Comparison of ENCODE assay signal across 8 cellular contexts in the genomic region with DNA sequence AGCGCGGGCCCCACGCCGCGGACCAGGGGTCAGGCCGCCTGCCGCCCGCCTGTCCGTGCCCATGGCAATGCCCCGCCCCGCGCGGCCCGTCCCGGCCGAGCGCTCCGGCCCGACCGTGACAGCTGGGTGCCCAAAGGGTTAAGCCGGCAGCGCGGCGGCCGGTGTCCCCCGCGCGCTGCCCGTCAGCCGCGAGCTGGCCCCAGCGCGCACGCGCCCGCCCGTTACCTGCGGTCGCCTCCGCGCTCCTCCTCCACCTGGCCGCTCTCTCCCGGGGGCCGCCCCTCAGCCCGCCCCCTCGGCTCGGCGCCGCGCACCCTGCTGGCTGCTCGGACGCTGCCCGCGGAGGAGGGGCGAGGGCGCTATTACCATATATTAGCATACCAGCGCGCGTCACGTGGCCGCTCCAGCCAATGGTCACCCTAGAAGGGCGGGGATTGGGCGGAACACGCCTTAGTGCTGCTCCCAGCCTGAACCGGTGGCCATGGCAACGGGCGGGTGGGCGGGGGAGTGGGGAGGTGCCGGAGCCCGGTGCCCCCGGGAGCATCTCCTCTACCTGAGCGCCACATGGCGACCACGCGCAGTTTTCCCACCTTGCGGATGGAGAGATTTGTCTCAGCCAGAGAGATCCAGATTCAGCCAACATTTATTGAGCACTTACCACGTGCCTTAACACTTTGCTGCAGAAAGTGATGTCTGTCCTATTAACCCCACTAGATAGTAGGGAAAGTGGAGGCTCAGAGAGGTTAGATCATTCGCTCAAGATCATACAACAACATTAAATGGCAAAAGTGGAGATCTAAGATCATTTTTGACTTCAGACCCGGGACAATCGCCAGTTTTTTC. TPM values are rescaled to one million over a fixed set of nuclear protein-coding genes. Genes with fewer than 3 reads are reported as not detected.
DNase-seq lines count a peak whose midpoint lies in the region; ATAC-seq, FAIRE-seq and TF ChIP-seq lines count a peak whose summit lies in the region.

A gene with protein sequence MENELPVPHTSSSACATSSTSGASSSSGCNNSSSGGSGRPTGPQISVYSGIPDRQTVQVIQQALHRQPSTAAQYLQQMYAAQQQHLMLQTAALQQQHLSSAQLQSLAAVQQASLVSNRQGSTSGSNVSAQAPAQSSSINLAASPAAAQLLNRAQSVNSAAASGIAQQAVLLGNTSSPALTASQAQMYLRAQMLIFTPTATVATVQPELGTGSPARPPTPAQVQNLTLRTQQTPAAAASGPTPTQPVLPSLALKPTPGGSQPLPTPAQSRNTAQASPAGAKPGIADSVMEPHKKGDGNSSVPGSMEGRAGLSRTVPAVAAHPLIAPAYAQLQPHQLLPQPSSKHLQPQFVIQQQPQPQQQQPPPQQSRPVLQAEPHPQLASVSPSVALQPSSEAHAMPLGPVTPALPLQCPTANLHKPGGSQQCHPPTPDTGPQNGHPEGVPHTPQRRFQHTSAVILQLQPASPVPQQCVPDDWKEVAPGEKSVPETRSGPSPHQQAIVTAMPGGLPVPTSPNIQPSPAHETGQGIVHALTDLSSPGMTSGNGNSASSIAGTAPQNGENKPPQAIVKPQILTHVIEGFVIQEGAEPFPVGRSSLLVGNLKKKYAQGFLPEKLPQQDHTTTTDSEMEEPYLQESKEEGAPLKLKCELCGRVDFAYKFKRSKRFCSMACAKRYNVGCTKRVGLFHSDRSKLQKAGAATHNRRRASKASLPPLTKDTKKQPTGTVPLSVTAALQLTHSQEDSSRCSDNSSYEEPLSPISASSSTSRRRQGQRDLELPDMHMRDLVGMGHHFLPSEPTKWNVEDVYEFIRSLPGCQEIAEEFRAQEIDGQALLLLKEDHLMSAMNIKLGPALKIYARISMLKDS (minus strand): TSS at position 345 of the 843 bp plus-strand sequence. CDS start 55,556 bp downstream, outside the sequence.

- no peaks in the 10 kb centered on the region for H3K36me3 Mint-ChIP-seq in CD4-positive, alpha-beta T cell (ENCODE audit: low read depth)
- no peaks in the 10 kb centered on the region for H3K36me3 Mint-ChIP-seq in memory B cell

- DNase-seq in CD4-positive, alpha-beta T cell: peak; percentile 71 to 89 (median 86)
- DNase-seq in HTR-8/SVneo (ENCODE audit: insufficient read length, low spot score) (peak; percentile 82), NT2/D1 (ENCODE audit: low read depth, low spot score) (peak; percentile 98), memory B cell (ENCODE audit: low spot score in 2 of 2) (peak; percentile 84 to 89)
- DNase-seq in activated CD8-positive, alpha-beta memory T cell treated with anti-CD3 and anti-CD28 coated beads, Interleukin-2, amount 50 U/mL, for 1 hour (ENCODE audit: extremely low read depth): peak; percentile 76
- peak; percentile 86 to 87 (median 86) for DNase-seq in stimulated activated CD4-positive, alpha-beta T cell treated with anti-CD3 and anti-CD28 coated beads, TNF-alpha, amount 100 ng/mL, for 48 hours (ENCODE audit: low read depth in 3 of 3)

- H3K4me3 Mint-ChIP-seq in CD4-positive, alpha-beta T cell: peak within 1 kb of the TSS; percentile 85
- H3K4me3 Mint-ChIP-seq in memory B cell: peak within 1 kb of the TSS; percentile 83

- CTCF ChIA-PET in CD4-positive, alpha-beta T cell (lab: Charles Lee): no interaction called here

- peak within 1 kb of the TSS; percentile 73 for H3K4me3 ChIP-seq in NT2/D1 (ENCODE audit: insufficient read length, low read depth)
- H3K4me3 ChIP-seq in endocrine pancreas (ENCODE audit: control insufficient read depth, insufficient read depth, low read length): peak within 1 kb of the TSS; percentile 77

- peaks cover 8% of the 10 kb centered on the region for H3K4me1 ChIP-seq in NT2/D1 (ENCODE audit: insufficient read depth, insufficient read length)
- peaks cover 35% of the 10 kb centered on the region for H3K4me1 ChIP-seq in endocrine pancreas (ENCODE audit: control insufficient read depth, insufficient read depth, low read length)

- peaks cover 28% of the 10 kb centered on the region for H3K27me3 ChIP-seq in CD4-positive, alpha-beta T cell (ENCODE audit: control insufficient read depth, insufficient read depth, low read length)
- H3K27me3 ChIP-seq in NT2/D1 (ENCODE audit: insufficient read depth, insufficient read length) (peaks cover 45% of the 10 kb centered on the region), endocrine pancreas (ENCODE audit: control insufficient read depth, insufficient read depth, low read length) (no peaks in the 10 kb centered on the region)

- POLR2A ChIA-PET in CD4-positive, alpha-beta T cell (lab: Charles Lee): no interaction called here

- H3K27me3 Mint-ChIP-seq in CD4-positive, alpha-beta T cell: peaks cover 12% of the 10 kb centered on the region
- peaks cover 1% of the 10 kb centered on the region for H3K27me3 Mint-ChIP-seq in memory B cell

- H3K9me3 Mint-ChIP-seq in CD4-positive, alpha-beta T cell: no peaks in the 10 kb centered on the region
- H3K9me3 Mint-ChIP-seq in memory B cell: no peaks in the 10 kb centered on the region

- ATAC-seq in CD4-positive, alpha-beta T cell (ENCODE audit: poor library complexity): peak; percentile 97
- ATAC-seq in GM21360 (IDR thresholded peaks at IDR 0.05; ENCODE audit: unreplicated experiment) (peak; percentile 95), memory B cell (ENCODE audit: low read depth) (peak; percentile 96)

- peaks cover 4% of the 10 kb centered on the region for H3K4me1 Mint-ChIP-seq in CD4-positive, alpha-beta T cell (ENCODE audit: low read depth)
- no peaks in the 10 kb centered on the region for H3K4me1 Mint-ChIP-seq in memory B cell

- no peak within 1 kb of the TSS for H3K27ac ChIP-seq in CD4-positive, alpha-beta T cell (ENCODE audit: low read depth, low read length)

- H3K9ac ChIP-seq in NT2/D1 (ENCODE audit: insufficient read length, low read depth) (peak within 1 kb of the TSS; percentile 73), endocrine pancreas (ENCODE audit: control insufficient read depth, insufficient read depth, low read length) (peak within 1 kb of the TSS; percentile 69)

- no peak for TF ChIP-seq CTCF in CD4-positive, alpha-beta T cell (IDR thresholded peaks at IDR 0.05)

- H3K27ac Mint-ChIP-seq in CD4-positive, alpha-beta T cell: no peak within 1 kb of the TSS
- no peak within 1 kb of the TSS for H3K27ac Mint-ChIP-seq in memory B cell

- H3K9me3 ChIP-seq in CD4-positive, alpha-beta T cell (ENCODE audit: control insufficient read depth, low read length): no peaks in the 10 kb centered on the region
- no peaks in the 10 kb centered on the region for H3K9me3 ChIP-seq in NT2/D1 (ENCODE audit: insufficient read depth, low read length)
- H3K9me3 ChIP-seq in endocrine pancreas (ENCODE audit: control insufficient read depth, low read length): no peaks in the 10 kb centered on the region

- intact Hi-C loops in CD4-positive, alpha-beta T cell (cut with DNase I, micrococcal nuclease): no loop called here

- peak; percentile 88 for FAIRE-seq in HTR-8/SVneo (lab: Jason Lieb, UNC)

- no peaks in the 10 kb centered on the region for H3K36me3 ChIP-seq in NT2/D1 (ENCODE audit: insufficient read depth, insufficient read length, low read length)
- no peaks in the 10 kb centered on the region for H3K36me3 ChIP-seq in endocrine pancreas (ENCODE audit: control insufficient read depth, insufficient read depth, low read length)

RNA-seq across cellular contexts. Expression of the gene that starts here (rescaled TPM):
- total RNA-seq in CD4-positive, alpha-beta T cell: 10 to 100 TPM; 37.7 to 39.5 TPM
